8 cellular contexts compared by ENCODE assay signal in genomic region chr2:96816836-96817702, GRCh38. TPM values are rescaled to one million over a fixed set of nuclear protein-coding genes. Genes with fewer than 3 reads are reported as not detected.
DNase-seq lines count a peak whose midpoint lies in the region; ATAC-seq, FAIRE-seq and TF ChIP-seq lines count a peak whose summit lies in the region.

No MANE protein-coding gene starts in this region.

- H3K79me2 ChIP-seq in OCI-LY1 (ENCODE audit: insufficient read depth, low read length) (no peaks in the 10 kb centered on the region), H1 (ENCODE audit: control insufficient read depth in 1 of 2, insufficient read depth in 2 of 2, low read length in 2 of 2) (peaks cover 3 to 49% of the 10 kb centered on the region in 2 experiments; a peak in 3 of 4 replicates)

- no peaks in the 10 kb centered on the region for H3K27me3 Mint-ChIP-seq in neural crest cell (ENCODE audit: low read depth)

- no peaks in the 10 kb centered on the region for H3K9me2 ChIP-seq in OCI-LY1 (ENCODE audit: low read depth, low read length)

- peaks cover 28% of the 10 kb centered on the region for H3K79me1 ChIP-seq in H1 (ENCODE audit: low read depth, low read length)

- H2BK15ac ChIP-seq in H1 (ENCODE audit: low read length): peak overlapping the region; percentile 81; the same call in 1 of the 2 replicates

- H4K8ac ChIP-seq in H1 (ENCODE audit: extremely low read depth, insufficient read depth, low read length): peak overlapping the region; percentile 62; the same call in 1 of the 2 replicates

- POLR2A ChIA-PET in A673 (lab: Charles Lee; ENCODE audit: low non-redundant PET) (no interaction called here), H1 (lab: Charles Lee; ENCODE audit: partially characterized antibody) (interaction anchor here (0.7 to 2.6 kb wide), 11 partner anchors 9 to 102 kb away, joined by 3 to 12 read pairs (median 4); partner anchors contain the start of gene ANKRD39)

- H3K9me3 Mint-ChIP-seq in neural crest cell: no peaks in the 10 kb centered on the region

- TF ChIP-seq RAD21 in H1 (IDR thresholded peaks at IDR 0.05 in 1 of 2, conservative IDR thresholded peaks at IDR 0.05 in 1 of 2; ENCODE audit: low read depth in 2 of 2, low read length in 2 of 2): no peak

- TF ChIP-seq CTCF in A673 (conservative IDR thresholded peaks at IDR 0.05; ENCODE audit: low read depth, low read length): no peak
- no peak for TF ChIP-seq CTCF in OCI-LY1 (IDR thresholded peaks at IDR 0.05; ENCODE audit: low read length)
- peak in 1 of 3 experiments; percentile 33; a peak in 1 of 4 replicates for TF ChIP-seq CTCF in H1 (IDR thresholded peaks at IDR 0.05; ENCODE audit: control extremely low read depth in 1 of 3, insufficient read depth in 1 of 3, low read depth in 1 of 3, low read length in 3 of 3)
- TF ChIP-seq CTCF in neural crest cell (conservative IDR thresholded peaks at IDR 0.05): no peak
- no peak for TF ChIP-seq CTCF in GM13977 (IDR thresholded peaks at IDR 0.05; ENCODE audit: extremely low read depth, insufficient read depth, missing control alignments)

- H3K4me3 Mint-ChIP-seq in neural crest cell: peak overlapping the region; percentile 90

- H2AFZ ChIP-seq in OCI-LY1 (ENCODE audit: low read length) (no peak overlapping the region), H1 (ENCODE audit: low read length) (no peak overlapping the region)

- peaks cover 50% of the 10 kb centered on the region for H3K4me1 Mint-ChIP-seq in neural crest cell

- H2BK120ac ChIP-seq in H1 (replicated peaks; ENCODE audit: low read depth, low read length): no peak overlapping the region

- 6% methylated on average over 67 of the region's 89 CpGs; no CpG with 5 or more reads in 1 of the 2 experiments for WGBS in H1 (ENCODE audit: extremely low coverage in 1 of 2, insufficient coverage in 1 of 2, insufficient read length in 1 of 2, insufficient replicate concordance in 2 of 2, low coverage in 1 of 2, low lambda C conversion rate in 2 of 2, missing lambda C conversion rate in 1 of 2), 2 experiments

- 0 out of 2 replicates have a peak overlapping the region, but pooled peaks have one; percentile 18 for H2BK5ac ChIP-seq in H1 (ENCODE audit: low read depth, low read length)

- DNase-seq in A673 (ENCODE audit: low spot score) (peak; percentile 29), GM12891 (ENCODE audit: insufficient read length, low spot score) (no peak), H1 (ENCODE audit: low read depth in 1 of 2, low spot score in 2 of 2) (peak in 1 of 2 experiments; percentile 47), neural crest cell (ENCODE audit: low read depth, low spot score) (no peak), GM13977 (ENCODE audit: low spot score) (no peak), kidney glomerular epithelial cell (lab: John Stamatoyannopoulos, UW) (no peak)

- peaks cover 5% of the 10 kb centered on the region for H3K36me3 ChIP-seq in A673 (ENCODE audit: insufficient read depth, low read length, poor library complexity, severe bottlenecking)
- peaks cover 12% of the 10 kb centered on the region; the same call in 1 of the 2 replicates for H3K36me3 ChIP-seq in OCI-LY1 (ENCODE audit: insufficient read depth, low read length)
- peaks cover 0 to 10% (median 0%) of the 10 kb centered on the region in 4 experiments; a peak in 2 of 8 replicates for H3K36me3 ChIP-seq in H1 (ENCODE audit: control insufficient read depth in 2 of 4, insufficient read depth in 4 of 4, low read length in 3 of 4)

- no peaks in the 10 kb centered on the region for H3K4me1 ChIP-seq in A673 (ENCODE audit: insufficient read depth, low read length, poor library complexity, severe bottlenecking)
- H3K4me1 ChIP-seq in OCI-LY1 (ENCODE audit: insufficient read depth, low read length, severe bottlenecking): peaks cover 50% of the 10 kb centered on the region
- H3K4me1 ChIP-seq in H1 (replicated peaks in 1 of 4; ENCODE audit: control insufficient read depth in 3 of 4, insufficient read depth in 4 of 4, low read length in 3 of 4): peaks cover 0 to 22% (median 16%) of the 10 kb centered on the region in 4 experiments; a peak in 6 of 7 replicates

- ATAC-seq in GM21381 (IDR thresholded peaks at IDR 0.05; ENCODE audit: unreplicated experiment): no peak

- H4K5ac ChIP-seq in H1 (ENCODE audit: insufficient read length, low read depth, low read length): peak overlapping the region; percentile 58

- H3K23ac ChIP-seq in H1 (ENCODE audit: insufficient read length): no peak overlapping the region

- H3K4me3 ChIP-seq in A673 (ENCODE audit: low read depth, low read length, poor library complexity, severe bottlenecking): peak overlapping the region; percentile 83
- peak overlapping the region; percentile 70 for H3K4me3 ChIP-seq in OCI-LY1 (ENCODE audit: low read depth, low read length, poor library complexity, severe bottlenecking)
- H3K4me3 ChIP-seq in H1 (ENCODE audit: extremely low read depth in 1 of 4, insufficient read depth in 2 of 4, low read depth in 3 of 4, low read length in 4 of 4): peak overlapping the region; percentile 63 to 89 (median 72)

- H3K27ac ChIP-seq in A673 (ENCODE audit: low read depth, low read length, poor library complexity, severe bottlenecking): peak overlapping the region; percentile 49
- no peak overlapping the region for H3K27ac ChIP-seq in OCI-LY1 (ENCODE audit: low read depth, low read length, poor library complexity, severe bottlenecking)
- peak overlapping the region; percentile 85; the same call in 1 of the 2 replicates for H3K27ac ChIP-seq in H1 (ENCODE audit: low read depth, low read length)

- no peak for TF ChIP-seq EP300 in H1 (IDR thresholded peaks at IDR 0.05; ENCODE audit: borderline replicate concordance in 1 of 2, low read depth in 2 of 2, low read length in 2 of 2)

- peak overlapping the region; percentile 94 for H3K4me2 ChIP-seq in OCI-LY1 (ENCODE audit: low read length)
- peak overlapping the region; percentile 98 for H3K4me2 ChIP-seq in H1 (ENCODE audit: insufficient read depth in 1 of 2, low read depth in 2 of 2, low read length in 2 of 2)

- H3F3A ChIP-seq in OCI-LY1 (ENCODE audit: insufficient read depth, low read length): no peaks in the 10 kb centered on the region

- H3K9ac ChIP-seq in OCI-LY1 (ENCODE audit: low read length) (peak overlapping the region; percentile 66), H1 (replicated peaks in 1 of 4; ENCODE audit: extremely low read depth in 1 of 4, low read depth in 3 of 4, low read length in 3 of 4) (peak overlapping the region; percentile 49 to 92 (median 68); a peak in 6 of 7 replicates)

- BruUV-seq in A673 (replicated peaks; lab: Mats Ljungman, UMichigan): no TSS peak

- H2AK5ac ChIP-seq in H1 (ENCODE audit: low read depth, low read length): peak overlapping the region; percentile 34; the same call in 1 of the 2 replicates

- H3K27ac Mint-ChIP-seq in neural crest cell (ENCODE audit: unreplicated experiment): peak overlapping the region; percentile 27

- H3K36me3 Mint-ChIP-seq in neural crest cell (ENCODE audit: low read depth): peaks cover 10% of the 10 kb centered on the region

- TF ChIP-seq POLR2A in GM12891 (IDR thresholded peaks at IDR 0.05; ENCODE audit: low read depth, low read length): no peak
- TF ChIP-seq POLR2A in H1 (IDR thresholded peaks at IDR 0.05; ENCODE audit: control extremely low read depth in 1 of 2, low read depth in 2 of 2, low read length in 2 of 2): 0 out of 3 replicates have a peak, but pooled peaks of 1 of the 2 experiments have one; percentile 2

- peaks cover 17% of the 10 kb centered on the region for H3K23me2 ChIP-seq in H1 (ENCODE audit: low read depth, low read length)

- H3K4ac ChIP-seq in H1 (replicated peaks; ENCODE audit: insufficient read length, low read depth, low read length): peak overlapping the region; percentile 3

- no peak overlapping the region for H2BK12ac ChIP-seq in H1 (ENCODE audit: low read depth, low read length)

- H3K56ac ChIP-seq in H1 (replicated peaks; ENCODE audit: insufficient read length, low read depth, low read length): no peak overlapping the region

- no peaks in the 10 kb centered on the region for H3K9me3 ChIP-seq in A673 (ENCODE audit: low read depth, low read length, poor library complexity, severe bottlenecking)
- H3K9me3 ChIP-seq in OCI-LY1 (ENCODE audit: low read length): no peaks in the 10 kb centered on the region
- H3K9me3 ChIP-seq in H1 (ENCODE audit: insufficient read depth in 2 of 2, low read depth in 1 of 2, low read length in 1 of 2): no peaks in the 10 kb centered on the region

- intact Hi-C loops in A673 (cut with micrococcal nuclease; ENCODE audit: unreplicated experiment): loop anchor here (5.0 kb wide), 1 partner anchor 145 kb away; no protein-coding TSS in a partner anchor

- no peak overlapping the region for H2BK20ac ChIP-seq in H1 (ENCODE audit: low read length)

- H4K91ac ChIP-seq in H1 (replicated peaks; ENCODE audit: insufficient read length, low read length): peak overlapping the region; percentile 54

- in situ Hi-C loops in GM13977 (cut with MboI; ENCODE audit: low pct_unique_long_range_greater_than_20kb, low sequenced_read_pairs, unreplicated experiment): no loop called here

- peak overlapping the region; percentile 68 for H3K18ac ChIP-seq in H1 (ENCODE audit: extremely low read depth, low read length)

- FAIRE-seq in GM12891 (lab: Jason Lieb, UNC): peak; percentile 60
- no peak for FAIRE-seq in H1 (lab: Jason Lieb, UNC)

- H3K14ac ChIP-seq in H1 (ENCODE audit: insufficient read length): no peak overlapping the region

- H4K20me1 ChIP-seq in OCI-LY1 (ENCODE audit: insufficient read depth, low read length) (no peaks in the 10 kb centered on the region), H1 (replicated peaks in 1 of 2; ENCODE audit: control insufficient read depth in 1 of 2, insufficient read depth in 2 of 2, low read length in 2 of 2) (peaks cover 18 to 31% of the 10 kb centered on the region in 2 experiments)

- H3K27me3 ChIP-seq in A673 (replicated peaks; ENCODE audit: insufficient read depth, low read depth, low read length, poor library complexity): no peaks in the 10 kb centered on the region
- no peaks in the 10 kb centered on the region for H3K27me3 ChIP-seq in OCI-LY1 (ENCODE audit: insufficient read depth, low read length)
- no peaks in the 10 kb centered on the region; a peak in 1 of 7 replicates for H3K27me3 ChIP-seq in H1 (replicated peaks in 1 of 4; ENCODE audit: control insufficient read depth in 3 of 4, extremely low read depth in 1 of 4, insufficient read depth in 3 of 4, low read length in 3 of 4)

- CTCF ChIA-PET in A673 (lab: Charles Lee): interaction anchor here (0.6 kb wide), 1 partner anchor 41 kb away, joined by 8 read pairs; the partner anchor contains the start of gene ANKRD39
- CTCF ChIA-PET in H1 (lab: Charles Lee; ENCODE audit: partially characterized antibody): interaction anchor here (1.0 to 5.3 kb wide), 10 partner anchors 10 to 158 kb away, joined by 3 to 30 read pairs (median 4); no protein-coding TSS in a partner anchor

RNA-seq across cellular contexts. Expression of gene CNNM3, which starts 1.0 kb away (rescaled TPM):
- total RNA-seq in A673 (2021): 20.3 and 20.9 TPM in 2 replicates
- polyA plus RNA-seq in GM12891 (2012; ENCODE audit: low read depth, missing spikeins): 5.2 TPM
- 29.2 and 29.9 TPM in 2 replicates for total RNA-seq in H1 (2021; fragmentation: NEBNext Ultra II Directional; extraction: Animal tissue kit (Norgen Biotek cat#: 25700))
- 29.1 and 39.0 TPM in 2 replicates for polyA plus RNA-seq in H1 (2011; rRNA removed)
- polyA plus RNA-seq in H1 (2011; cell fraction: cytosol; rRNA removed): 19.0 TPM
- polyA plus RNA-seq in H1 (2011; cell fraction: nucleus; rRNA removed): 60.7 TPM
- polyA plus RNA-seq in H1 (2012, experiment 1 of 2): 16.3 to 26.5 TPM (median 21.7 TPM) in 4 replicates
- polyA plus RNA-seq in H1 (2012, experiment 2 of 2): 16.7 TPM
- polyA plus RNA-seq in H1 (2013, experiment 1 of 2): 30.0 TPM
- polyA plus RNA-seq in H1 (2013, experiment 2 of 2): 28.7 TPM
- polyA minus RNA-seq in H1 (2011; rRNA and poly(A)+ RNA removed): 39.0 and 41.6 TPM in 2 replicates
- polyA minus RNA-seq in H1 (2011; cell fraction: cytosol; rRNA and poly(A)+ RNA removed): 27.4 TPM
- 42.5 TPM for polyA minus RNA-seq in H1 (2011; cell fraction: nucleus; rRNA and poly(A)+ RNA removed)
- 32.6 and 33.9 TPM in 2 replicates for total RNA-seq in neural crest cell

RNA-seq across cellular contexts. Expression of gene ANKRD23, which starts 26.8 kb away (rescaled TPM):
- total RNA-seq in A673 (2021): 6.2 and 8.6 TPM in 2 replicates
- polyA plus RNA-seq in GM12891 (2012; ENCODE audit: low read depth, missing spikeins): 2.2 TPM
- 2.9 and 3.5 TPM in 2 replicates for total RNA-seq in H1 (2021; fragmentation: NEBNext Ultra II Directional; extraction: Animal tissue kit (Norgen Biotek cat#: 25700))
- 3.4 and 4.8 TPM in 2 replicates for polyA plus RNA-seq in H1 (2011; rRNA removed)
- polyA plus RNA-seq in H1 (2011; cell fraction: cytosol; rRNA removed): 3.9 TPM
- polyA plus RNA-seq in H1 (2011; cell fraction: nucleus; rRNA removed): 29.4 TPM
- 2.3 to 5.8 TPM (median 3.8 TPM) in 4 replicates for polyA plus RNA-seq in H1 (2012, experiment 1 of 2)
- 2.0 TPM for polyA plus RNA-seq in H1 (2012, experiment 2 of 2)
- polyA plus RNA-seq in H1 (2013, experiment 1 of 2): 2.5 TPM
- polyA plus RNA-seq in H1 (2013, experiment 2 of 2): 2.4 TPM
- polyA minus RNA-seq in H1 (2011; rRNA and poly(A)+ RNA removed): 2.6 and 3.1 TPM in 2 replicates
- 2.9 TPM for polyA minus RNA-seq in H1 (2011; cell fraction: cytosol; rRNA and poly(A)+ RNA removed)
- 3.9 TPM for polyA minus RNA-seq in H1 (2011; cell fraction: nucleus; rRNA and poly(A)+ RNA removed)
- total RNA-seq in neural crest cell: 9.3 and 11.4 TPM in 2 replicates

RNA-seq across cellular contexts. Expression of gene ANKRD39, which starts 40.7 kb away (rescaled TPM):
- total RNA-seq in A673 (2021) (21.0 and 25.3 TPM in 2 replicates), neural crest cell (23.4 and 25.8 TPM in 2 replicates)
- 14.9 TPM for polyA plus RNA-seq in GM12891 (2012; ENCODE audit: low read depth, missing spikeins)
- 18.5 and 19.7 TPM in 2 replicates for total RNA-seq in H1 (2021; fragmentation: NEBNext Ultra II Directional; extraction: Animal tissue kit (Norgen Biotek cat#: 25700))
- 21.3 and 22.9 TPM in 2 replicates for polyA plus RNA-seq in H1 (2011; rRNA removed)
- 18.1 TPM for polyA plus RNA-seq in H1 (2011; cell fraction: cytosol; rRNA removed)
- 36.1 TPM for polyA plus RNA-seq in H1 (2011; cell fraction: nucleus; rRNA removed)
- 15.8 to 18.8 TPM (median 16.9 TPM) in 4 replicates for polyA plus RNA-seq in H1 (2012, experiment 1 of 2)
- 21.7 TPM for polyA plus RNA-seq in H1 (2012, experiment 2 of 2)
- polyA plus RNA-seq in H1 (2013, experiment 1 of 2): 18.2 TPM
- polyA plus RNA-seq in H1 (2013, experiment 2 of 2): 18.1 TPM
- polyA minus RNA-seq in H1 (2011; rRNA and poly(A)+ RNA removed): 6.8 and 7.2 TPM in 2 replicates
- 5.2 TPM for polyA minus RNA-seq in H1 (2011; cell fraction: cytosol; rRNA and poly(A)+ RNA removed)
- polyA minus RNA-seq in H1 (2011; cell fraction: nucleus; rRNA and poly(A)+ RNA removed): 10.3 TPM

RNA-seq across cellular contexts. Expression of gene SEMA4C, which starts 52.8 kb away (rescaled TPM):
- total RNA-seq in A673 (2021) (33.3 and 36.1 TPM in 2 replicates), neural crest cell (102 and 103 TPM in 2 replicates)
- polyA plus RNA-seq in GM12891 (2012; ENCODE audit: low read depth, missing spikeins): 8.8 TPM
- 67.3 and 74.3 TPM in 2 replicates for total RNA-seq in H1 (2021; fragmentation: NEBNext Ultra II Directional; extraction: Animal tissue kit (Norgen Biotek cat#: 25700))
- 47.5 and 71.4 TPM in 2 replicates for polyA plus RNA-seq in H1 (2011; rRNA removed)
- 58.9 TPM for polyA plus RNA-seq in H1 (2011; cell fraction: cytosol; rRNA removed)
- 141 TPM for polyA plus RNA-seq in H1 (2011; cell fraction: nucleus; rRNA removed)
- polyA plus RNA-seq in H1 (2012, experiment 1 of 2): 45.7 to 74.3 TPM (median 68.2 TPM) in 4 replicates
- polyA plus RNA-seq in H1 (2012, experiment 2 of 2): 49.5 TPM
- 61.0 TPM for polyA plus RNA-seq in H1 (2013, experiment 1 of 2)
- 59.0 TPM for polyA plus RNA-seq in H1 (2013, experiment 2 of 2)
- polyA minus RNA-seq in H1 (2011; rRNA and poly(A)+ RNA removed): 86.3 and 87.9 TPM in 2 replicates
- 47.3 TPM for polyA minus RNA-seq in H1 (2011; cell fraction: cytosol; rRNA and poly(A)+ RNA removed)
- 43.7 TPM for polyA minus RNA-seq in H1 (2011; cell fraction: nucleus; rRNA and poly(A)+ RNA removed)

RNA-seq across cellular contexts. Expression of gene CNNM4, which starts 56.4 kb away (rescaled TPM):
- total RNA-seq in A673 (2021) (15.0 and 16.3 TPM in 2 replicates), neural crest cell (11.8 and 14.4 TPM in 2 replicates)
- polyA plus RNA-seq in GM12891 (2012; ENCODE audit: low read depth, missing spikeins): 9.2 TPM
- 10.7 and 11.0 TPM in 2 replicates for total RNA-seq in H1 (2021; fragmentation: NEBNext Ultra II Directional; extraction: Animal tissue kit (Norgen Biotek cat#: 25700))
- polyA plus RNA-seq in H1 (2011; rRNA removed): 10.3 and 13.0 TPM in 2 replicates
- polyA plus RNA-seq in H1 (2011; cell fraction: cytosol; rRNA removed): 9.1 TPM
- polyA plus RNA-seq in H1 (2011; cell fraction: nucleus; rRNA removed): 14.5 TPM
- 7.8 to 10.7 TPM (median 8.8 TPM) in 4 replicates for polyA plus RNA-seq in H1 (2012, experiment 1 of 2)
- polyA plus RNA-seq in H1 (2012, experiment 2 of 2): 9.7 TPM
- polyA plus RNA-seq in H1 (2013, experiment 1 of 2): 14.0 TPM
- 14.7 TPM for polyA plus RNA-seq in H1 (2013, experiment 2 of 2)
- 19.8 and 22.7 TPM in 2 replicates for polyA minus RNA-seq in H1 (2011; rRNA and poly(A)+ RNA removed)
- polyA minus RNA-seq in H1 (2011; cell fraction: cytosol; rRNA and poly(A)+ RNA removed): 13.0 TPM
- polyA minus RNA-seq in H1 (2011; cell fraction: nucleus; rRNA and poly(A)+ RNA removed): 11.9 TPM
